Comparison of ENCODE assay signal across 5 cellular contexts in the genomic region with DNA sequence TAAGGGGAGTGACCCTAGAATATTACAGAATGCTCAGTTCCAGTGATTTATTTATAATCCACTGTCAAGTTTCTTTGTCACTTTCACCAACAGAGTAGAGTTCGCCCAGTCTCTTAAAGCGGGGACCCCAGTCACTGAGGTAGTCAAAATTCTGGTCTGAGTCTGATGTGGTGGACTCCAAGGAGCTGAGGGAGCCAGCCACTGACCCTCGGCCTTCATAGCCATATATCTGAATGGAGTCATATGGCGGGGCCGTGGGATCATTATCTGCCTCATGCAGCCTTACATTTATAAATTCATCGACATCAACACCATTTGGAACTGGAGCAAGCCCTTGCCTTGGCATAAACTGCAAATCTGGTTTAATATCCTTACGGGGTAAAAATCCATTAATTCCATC.
"Had no signal": no experiment of that assay in that cellular context is flagged by ENCODE, and none has a peak within 500 bp of the region (broad histone marks: within the 10 kb centered on the region; RNA-seq: fewer than 3 reads in every experiment).

No MANE protein-coding gene starts in this region.

- DNase-seq: IMR-90, KBM-7 had no signal

- ATAC-seq: HepG2, K562 had no signal

- FAIRE-seq: HepG2, HTR-8/SVneo, K562 had no signal
